23 cellular contexts compared by ENCODE assay signal in genomic region chr14:61290686-61291085, GRCh38. TPM values are rescaled to one million over a fixed set of nuclear protein-coding genes. Genes with fewer than 3 reads are reported as not detected.
"Had no signal": no experiment of that assay in that cellular context is flagged by ENCODE, and none has a peak within 500 bp of the region (broad histone marks: within the 10 kb centered on the region; RNA-seq: fewer than 3 reads in every experiment).

No MANE protein-coding gene starts in this region.

- H3K27ac ChIP-seq: epithelial cell of prostate, heart left ventricle, neutrophil, pancreas, right lobe of liver, skin epidermis, thyroid gland, upper lobe of right lung had no signal

- H3K27me3 Mint-ChIP-seq: activated CD4-positive, alpha-beta memory T cell treated with anti-CD3 and anti-CD28 coated beads for 36 hours; natural killer cell treated with Interleukin-12 subunit alpha and Interleukin-12 subunit beta and Interleukin-15 and Interleukin-18, amount 100 ng/mL, for 72 hours; stimulated activated naive CD8-positive, alpha-beta T cell treated with anti-CD3 and anti-CD28 coated beads, Interleukin-15, Interleukin-2, amounts not matched to agents 100 ng/mL and 50 ng/mL, for 24 hours had no signal

- DNase-seq: activated CD4-positive, alpha-beta memory T cell treated with anti-CD3 and anti-CD28 coated beads for 36 hours; activated CD4-positive, alpha-beta T cell treated with anti-CD3 and anti-CD28 coated beads for 48 hours; activated effector memory CD4-positive, alpha-beta T cell treated with anti-CD3 and anti-CD28 coated beads, Interleukin-2, amount 50 U/mL, for 16 hours; activated naive CD4-positive, alpha-beta T cell treated with anti-CD3 and anti-CD28 coated beads, Interleukin-2, amount 10 ng/mL, durations not matched to agents 7 days and 5 days; activated T-cell treated with anti-CD3 and anti-CD28 coated beads, Interleukin-2, amount 50 U/mL, for 72 hours; amygdala; cortex of kidney; heart left ventricle; left colon; pancreas; right lobe of liver; stimulated activated CD4-positive, alpha-beta T cell treated with anti-CD3 and anti-CD28 coated beads, Interleukin-1b, Interleukin-23, amount 100 ng/mL, for 48 hours; substantia nigra; T1000; thyroid gland; upper lobe of right lung had no signal

- H3K4me3 Mint-ChIP-seq: activated CD4-positive, alpha-beta memory T cell treated with anti-CD3 and anti-CD28 coated beads for 36 hours; activated naive CD4-positive, alpha-beta T cell treated with anti-CD3 and anti-CD28 coated beads, Interleukin-2, amount 10 ng/mL, durations not matched to agents 7 days and 5 days; activated T-cell treated with anti-CD3 and anti-CD28 coated beads, Interleukin-2, amount 50 U/mL, for 72 hours; memory B cell; natural killer cell treated with Interleukin-12 subunit alpha and Interleukin-12 subunit beta and Interleukin-15 and Interleukin-18, amount 100 ng/mL, for 72 hours; stimulated activated naive CD8-positive, alpha-beta T cell treated with anti-CD3 and anti-CD28 coated beads, Interleukin-15, Interleukin-2, amounts not matched to agents 100 ng/mL and 50 ng/mL, for 24 hours had no signal

- H3K4me3 ChIP-seq: heart left ventricle, pancreas, right lobe of liver, skin epidermis, thyroid gland, upper lobe of right lung had no signal

- H3K36me3 Mint-ChIP-seq: activated CD4-positive, alpha-beta memory T cell treated with anti-CD3 and anti-CD28 coated beads for 36 hours; activated naive CD4-positive, alpha-beta T cell treated with anti-CD3 and anti-CD28 coated beads, Interleukin-2, amount 10 ng/mL, durations not matched to agents 7 days and 5 days; memory B cell; natural killer cell treated with Interleukin-12 subunit alpha and Interleukin-12 subunit beta and Interleukin-15 and Interleukin-18, amount 100 ng/mL, for 72 hours had no signal

- H3K9me3 Mint-ChIP-seq: activated CD4-positive, alpha-beta memory T cell treated with anti-CD3 and anti-CD28 coated beads for 36 hours; activated naive CD4-positive, alpha-beta T cell treated with anti-CD3 and anti-CD28 coated beads, Interleukin-2, amount 10 ng/mL, durations not matched to agents 7 days and 5 days; activated T-cell treated with anti-CD3 and anti-CD28 coated beads, Interleukin-2, amount 50 U/mL, for 72 hours; memory B cell; natural killer cell treated with Interleukin-12 subunit alpha and Interleukin-12 subunit beta and Interleukin-15 and Interleukin-18, amount 100 ng/mL, for 72 hours; stimulated activated naive CD8-positive, alpha-beta T cell treated with anti-CD3 and anti-CD28 coated beads, Interleukin-15, Interleukin-2, amounts not matched to agents 100 ng/mL and 50 ng/mL, for 24 hours had no signal

- H3K4me1 Mint-ChIP-seq: memory B cell had no signal

- H3K27ac Mint-ChIP-seq: activated CD4-positive, alpha-beta memory T cell treated with anti-CD3 and anti-CD28 coated beads for 36 hours; activated naive CD4-positive, alpha-beta T cell treated with anti-CD3 and anti-CD28 coated beads, Interleukin-2, amount 10 ng/mL, durations not matched to agents 7 days and 5 days; activated T-cell treated with anti-CD3 and anti-CD28 coated beads, Interleukin-2, amount 50 U/mL, for 72 hours; memory B cell; stimulated activated naive CD8-positive, alpha-beta T cell treated with anti-CD3 and anti-CD28 coated beads, Interleukin-15, Interleukin-2, amounts not matched to agents 100 ng/mL and 50 ng/mL, for 24 hours had no signal

RNA-seq across cellular contexts. Expression of gene TMEM30B, which starts 9.5 kb away (rescaled TPM):
- total RNA-seq: fibroblast of villous mesenchyme had no signal
